32 cellular contexts compared by ENCODE assay signal in genomic region chr5:121462441-121462840, GRCh38.
"Had no signal": no experiment of that assay in that cellular context is flagged by ENCODE, and none has a peak within 500 bp of the region (broad histone marks: within the 10 kb centered on the region; RNA-seq: fewer than 3 reads in every experiment).

No MANE protein-coding gene starts in this region.

- H3K27ac Mint-ChIP-seq: activated B cell treated with CpG ODN at 0.5 μM for 24 hours; activated CD8-positive, alpha-beta T cell treated with anti-CD3 and anti-CD28 coated beads for 36 hours; activated naive CD4-positive, alpha-beta T cell treated with anti-CD3 and anti-CD28 coated beads for 36 hours; activated naive CD4-positive, alpha-beta T cell treated with anti-CD3 and anti-CD28 coated beads, Interleukin-2, amount 50 U/mL, for 24 hours; activated naive CD8-positive, alpha-beta T cell treated with anti-CD3 and anti-CD28 coated beads for 36 hours; activated naive CD8-positive, alpha-beta T cell treated with anti-CD3 and anti-CD28 coated beads, Interleukin-2, amount 50 U/mL, for 24 hours; activated T-helper 1 cell treated with anti-CD3 and anti-CD28 coated beads, Interleukin-12 subunit alpha, Interleukin-12 subunit beta, Interleukin-2, Interleukin-4 antibody, amounts not matched to agents 30 ng/mL and 10 ng/mL and 1 ng/mL, durations not matched to agents 14 hours and 24 hours and 36 hours; activated T-helper 2 cell treated with anti-CD3 and anti-CD28 coated beads, Interferon-gamma antibody, Interleukin-2, Interleukin-4, amounts not matched to agents 10 μg/mL and 5 μg/mL and 100 μg/mL, durations not matched to agents 14 hours and 24 hours and 36 hours; effector memory CD8-positive, alpha-beta T cell; T-helper 17 cell; T-helper 2 cell treated with Interferon-gamma antibody and Interleukin-4, amounts not matched to agents 5 μg/mL and 100 μg/mL, for 36 hours had no signal

- H3K4me3 ChIP-seq: adrenal gland, body of pancreas, esophagus squamous epithelium, heart left ventricle had no signal

- H3K27ac ChIP-seq: adrenal gland, body of pancreas, epithelial cell of prostate, esophagus squamous epithelium, heart left ventricle, WERI-Rb-1 had no signal

- H3K27me3 ChIP-seq: adrenal gland, body of pancreas, esophagus squamous epithelium, heart left ventricle had no signal

- H3K4me1 ChIP-seq: adrenal gland, body of pancreas, esophagus squamous epithelium, heart left ventricle had no signal

- DNase-seq: activated B cell treated with CpG ODN at 0.5 μM for 24 hours; activated CD4-positive, alpha-beta T cell treated with anti-CD3 and anti-CD28 coated beads for 48 hours; activated CD4-positive, alpha-beta T cell treated with anti-CD3 and anti-CD28 coated beads, Interleukin-2, amount 50 U/mL, for 1 hour; activated CD4-positive, alpha-beta T cell treated with anti-CD3 and anti-CD28 coated beads, Interleukin-2, amount 50 U/mL, for 48 hours; activated CD8-positive, alpha-beta memory T cell treated with anti-CD3 and anti-CD28 coated beads for 24 hours; activated CD8-positive, alpha-beta T cell treated with anti-CD3 and anti-CD28 coated beads for 36 hours; activated effector memory CD4-positive, alpha-beta T cell treated with anti-CD3 and anti-CD28 coated beads, Interleukin-2, amount 50 U/mL, for 16 hours; activated naive CD4-positive, alpha-beta T cell treated with anti-CD3 and anti-CD28 coated beads for 36 hours; activated naive CD8-positive, alpha-beta T cell treated with anti-CD3 and anti-CD28 coated beads for 36 hours; activated naive CD8-positive, alpha-beta T cell treated with anti-CD3 and anti-CD28 coated beads, Interleukin-2, amount 50 U/mL, for 24 hours; activated T-cell treated with anti-CD3 and anti-CD28 coated beads, Interleukin-2, amount 50 U/mL, for 48 hours; adrenal gland; amygdala; aorta; body of pancreas; caudate nucleus; cortex of kidney; dermis blood vessel endothelial cell; effector CD4-positive, alpha-beta T cell; effector memory CD8-positive, alpha-beta T cell; esophagus squamous epithelium; glutamatergic neuron; heart left ventricle; T-helper 17 cell; T1000; WERI-Rb-1 had no signal

- H3K4me3 Mint-ChIP-seq: activated B cell treated with CpG ODN at 0.5 μM for 24 hours; activated CD8-positive, alpha-beta T cell treated with anti-CD3 and anti-CD28 coated beads for 36 hours; activated naive CD4-positive, alpha-beta T cell treated with anti-CD3 and anti-CD28 coated beads for 36 hours; activated naive CD4-positive, alpha-beta T cell treated with anti-CD3 and anti-CD28 coated beads, Interleukin-2, amount 50 U/mL, for 24 hours; activated naive CD8-positive, alpha-beta T cell treated with anti-CD3 and anti-CD28 coated beads for 36 hours; activated naive CD8-positive, alpha-beta T cell treated with anti-CD3 and anti-CD28 coated beads, Interleukin-2, amount 50 U/mL, for 24 hours; activated T-helper 1 cell treated with anti-CD3 and anti-CD28 coated beads, Interleukin-12 subunit alpha, Interleukin-12 subunit beta, Interleukin-2, Interleukin-4 antibody, amounts not matched to agents 30 ng/mL and 10 ng/mL and 1 ng/mL, durations not matched to agents 14 hours and 24 hours and 36 hours; effector memory CD8-positive, alpha-beta T cell; T-helper 17 cell; T-helper 2 cell treated with Interferon-gamma antibody and Interleukin-4, amounts not matched to agents 5 μg/mL and 100 μg/mL, for 36 hours had no signal

- H3K36me3 Mint-ChIP-seq: activated naive CD4-positive, alpha-beta T cell treated with anti-CD3 and anti-CD28 coated beads, Interleukin-2, amount 50 U/mL, for 24 hours; activated naive CD8-positive, alpha-beta T cell treated with anti-CD3 and anti-CD28 coated beads for 36 hours had no signal

- H3K9me3 Mint-ChIP-seq: activated CD8-positive, alpha-beta T cell treated with anti-CD3 and anti-CD28 coated beads for 36 hours; activated naive CD4-positive, alpha-beta T cell treated with anti-CD3 and anti-CD28 coated beads, Interleukin-2, amount 50 U/mL, for 24 hours; activated naive CD8-positive, alpha-beta T cell treated with anti-CD3 and anti-CD28 coated beads, Interleukin-2, amount 50 U/mL, for 24 hours; activated T-helper 1 cell treated with anti-CD3 and anti-CD28 coated beads, Interleukin-12 subunit alpha, Interleukin-12 subunit beta, Interleukin-2, Interleukin-4 antibody, amounts not matched to agents 30 ng/mL and 10 ng/mL and 1 ng/mL, durations not matched to agents 14 hours and 24 hours and 36 hours; activated T-helper 2 cell treated with anti-CD3 and anti-CD28 coated beads, Interferon-gamma antibody, Interleukin-2, Interleukin-4, amounts not matched to agents 10 μg/mL and 5 μg/mL and 100 μg/mL, durations not matched to agents 14 hours and 24 hours and 36 hours; effector memory CD8-positive, alpha-beta T cell; T-helper 2 cell treated with Interferon-gamma antibody and Interleukin-4, amounts not matched to agents 5 μg/mL and 100 μg/mL, for 36 hours had no signal

- H3K36me3 ChIP-seq: adrenal gland, esophagus squamous epithelium, heart left ventricle, WERI-Rb-1 had no signal

- H3K4me1 Mint-ChIP-seq: activated B cell treated with CpG ODN at 0.5 μM for 24 hours; activated naive CD4-positive, alpha-beta T cell treated with anti-CD3 and anti-CD28 coated beads, Interleukin-2, amount 50 U/mL, for 24 hours; activated naive CD8-positive, alpha-beta T cell treated with anti-CD3 and anti-CD28 coated beads for 36 hours; activated naive CD8-positive, alpha-beta T cell treated with anti-CD3 and anti-CD28 coated beads, Interleukin-2, amount 50 U/mL, for 24 hours; T-helper 17 cell had no signal

- H3K27me3 Mint-ChIP-seq: activated B cell treated with CpG ODN at 0.5 μM for 24 hours; activated CD8-positive, alpha-beta T cell treated with anti-CD3 and anti-CD28 coated beads for 36 hours; activated naive CD4-positive, alpha-beta T cell treated with anti-CD3 and anti-CD28 coated beads, Interleukin-2, amount 50 U/mL, for 24 hours; activated naive CD8-positive, alpha-beta T cell treated with anti-CD3 and anti-CD28 coated beads for 36 hours; activated naive CD8-positive, alpha-beta T cell treated with anti-CD3 and anti-CD28 coated beads, Interleukin-2, amount 50 U/mL, for 24 hours; effector memory CD8-positive, alpha-beta T cell; T-helper 17 cell had no signal

- ATAC-seq: activated CD4-positive, CD25-positive, alpha-beta regulatory T cell treated with anti-CD3 and anti-CD28 coated beads, Interleukin-2, amount 50 U/mL, for 24 hours; activated CD8-positive, alpha-beta T cell treated with anti-CD3 and anti-CD28 coated beads for 36 hours; activated naive CD8-positive, alpha-beta T cell treated with anti-CD3 and anti-CD28 coated beads, Interleukin-2, amount 50 U/mL, for 24 hours; body of pancreas; effector memory CD8-positive, alpha-beta T cell; heart left ventricle; T-helper 17 cell had no signal

- H3K9me3 ChIP-seq: adrenal gland, body of pancreas, esophagus squamous epithelium, heart left ventricle had no signal
